ENCODE assay signal across 16 cellular contexts in the genomic region with DNA sequence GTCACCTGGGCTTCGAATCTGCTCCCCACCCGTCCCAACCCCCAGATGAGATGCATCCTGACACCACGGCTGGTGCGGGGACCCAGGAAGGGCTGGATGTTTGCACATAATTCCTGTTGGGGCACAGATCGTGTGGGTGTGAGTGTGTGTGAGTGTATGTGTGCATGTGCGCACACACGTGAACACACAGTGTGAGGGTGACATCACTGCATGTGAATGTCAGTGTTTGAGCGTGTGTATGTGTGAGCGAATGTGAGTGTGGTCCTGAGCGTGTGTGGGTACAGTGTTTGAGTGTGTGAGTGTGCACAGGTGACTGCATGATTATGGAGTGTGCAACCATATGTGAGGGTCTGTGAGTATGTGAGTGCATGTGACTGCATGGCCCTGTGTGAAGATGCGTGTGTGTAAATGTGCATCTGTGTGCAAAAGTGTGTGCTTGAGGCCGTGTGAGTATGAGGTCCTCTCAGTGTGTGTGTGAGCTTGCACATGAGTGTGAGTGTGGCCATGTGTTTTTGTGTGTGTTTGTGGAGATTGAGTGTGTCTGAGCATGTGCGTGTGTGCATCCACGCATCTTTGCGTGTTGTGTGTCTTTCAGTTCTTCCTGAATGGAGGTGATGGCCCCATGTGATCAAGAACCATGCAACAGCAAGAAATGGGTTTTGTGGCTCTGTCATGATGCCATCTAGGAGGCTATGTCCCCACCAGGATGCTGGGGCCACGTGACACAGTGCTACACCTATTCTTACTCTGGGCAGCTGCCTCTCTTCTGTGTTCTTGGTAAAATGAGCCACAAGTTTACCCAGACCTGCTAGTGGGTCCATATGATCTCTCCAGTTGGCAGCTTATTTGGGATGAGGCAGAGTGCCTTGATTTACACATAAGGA.
"Had no signal": no experiment of that assay in that cellular context is flagged by ENCODE, and none has a peak within 500 bp of the region (broad histone marks: within the 10 kb centered on the region; RNA-seq: fewer than 3 reads in every experiment).

No MANE protein-coding gene starts in this region.

- H3K36me3 ChIP-seq: esophagus muscularis mucosa, gastrocnemius medialis, neutrophil, spleen, tibial nerve had no signal

- H3K27ac ChIP-seq: epithelial cell of prostate, esophagus muscularis mucosa, gastrocnemius medialis, neutrophil, psoas muscle, spleen, tibial nerve had no signal

- H3K9me3 ChIP-seq: esophagus muscularis mucosa, gastrocnemius medialis, neutrophil, psoas muscle, spleen, tibial nerve had no signal

- H3K27me3 ChIP-seq: esophagus muscularis mucosa, gastrocnemius medialis, neutrophil, tibial nerve had no signal

- H3K4me1 ChIP-seq: esophagus muscularis mucosa, gastrocnemius medialis, psoas muscle, spleen, tibial nerve had no signal

- DNase-seq: effector memory CD8-positive, alpha-beta T cell; gastrocnemius medialis; islet precursor cell; psoas muscle; retina; spleen; stimulated activated CD4-positive, alpha-beta T cell treated with anti-CD3 and anti-CD28 coated beads, Interleukin-15, amount 100 ng/mL, for 24 hours; stimulated activated CD4-positive, alpha-beta T cell treated with anti-CD3 and anti-CD28 coated beads, Interleukin-1b, Interleukin-23, amount 100 ng/mL, for 48 hours; stimulated activated CD4-positive, alpha-beta T cell treated with anti-CD3 and anti-CD28 coated beads, Interleukin-4, amount 100 ng/mL, for 24 hours had no signal

- ATAC-seq: effector memory CD8-positive, alpha-beta T cell; gastrocnemius medialis; left lobe of liver; psoas muscle; sciatic nerve; stimulated activated memory B cell treated with anti-CD40 and anti-IgM and Interleukin-4, amounts not matched to agents 10 μg/mL and 1 μg/mL and 100 μg/mL, for 72 hours had no signal

- H3K4me3 ChIP-seq: esophagus muscularis mucosa, gastrocnemius medialis, psoas muscle, spleen, tibial nerve had no signal
